ENCODE assay signal across 8 cellular contexts in genomic region chr20:3407426-3408250, GRCh38. TPM values are rescaled to one million over a fixed set of nuclear protein-coding genes. Genes with fewer than 3 reads are reported as not detected.
A peak's percentile ranks its signal among the peaks of the same experiment; 100 is the strongest.
DNase-seq lines count a peak whose midpoint lies in the region; ATAC-seq, FAIRE-seq and TF ChIP-seq lines count a peak whose summit lies in the region.

Gene DNAAF9 (minus strand): TSS chr20:3407669. CDS start chr20:3407557, 112 bp downstream.

- POLR2A ChIA-PET in endothelial cell of umbilical vein (lab: Charles Lee) = no interaction called here

- no peak for FAIRE-seq in endothelial cell of umbilical vein (lab: Jason Lieb, UNC)

- CTCF ChIA-PET in endothelial cell of umbilical vein (lab: Charles Lee) = interaction anchor here (0.5 to 1.0 kb wide), 3 partner anchors 63 to 314 kb away, joined by 3 to 4 read pairs (median 3); partner anchors contain the start of gene ATRN

- intact Hi-C loops in endothelial cell of umbilical vein (cut with micrococcal nuclease) = loop anchor here (1.0 to 5.0 kb wide), 4 partner anchors 29 to 360 kb away; partner anchors contain the start of genes ADISSP and ATRN

- peak within 1 kb of the TSS; percentile 98 for H2AFZ ChIP-seq in endothelial cell of umbilical vein (ENCODE audit: low read depth, low read length)

- peak; percentile 53 for ATAC-seq in HG03175 (IDR thresholded peaks at IDR 0.05; ENCODE audit: unreplicated experiment)

- no TSS peak for BruUV-seq in endothelial cell of umbilical vein (replicated peaks; lab: Mats Ljungman, UMichigan)

- H3K27ac ChIP-seq in endothelial cell of umbilical vein (ENCODE audit: insufficient read depth, low read depth, low read length) = peak within 1 kb of the TSS; percentile 20

- no peaks in the 10 kb centered on the region for H3K36me3 ChIP-seq in endothelial cell of umbilical vein (ENCODE audit: control insufficient read depth in 2 of 2, extremely low read depth in 1 of 2, insufficient read depth in 2 of 2, low read length in 2 of 2)

- H3K9me3 ChIP-seq in endothelial cell of umbilical vein (replicated peaks; ENCODE audit: control insufficient read depth, insufficient read depth, low read length) = no peaks in the 10 kb centered on the region

- dilution Hi-C loops in endothelial cell of umbilical vein (cut with MboI; ENCODE audit: extremely low pct_ligation_motif_present, low sequenced_read_pairs) = no loop called here

- H3K4me2 ChIP-seq in endothelial cell of umbilical vein (ENCODE audit: insufficient read depth, low read length) = peak within 1 kb of the TSS; percentile 99

- H3K27me3 ChIP-seq in endothelial cell of umbilical vein (ENCODE audit: control insufficient read depth in 2 of 2, insufficient read depth in 2 of 2, low read length in 2 of 2) = peaks cover 0 to 7% of the 10 kb centered on the region in 2 experiments

- in situ Hi-C loops in GM13976 (cut with MboI; ENCODE audit: low sequenced_read_pairs, unreplicated experiment) = no loop called here

- H3K79me2 ChIP-seq in endothelial cell of umbilical vein (ENCODE audit: control insufficient read depth, insufficient read depth, low read length) = peaks cover 41% of the 10 kb centered on the region

- peak; percentile 7 for TF ChIP-seq CTCF in GM13976 (IDR thresholded peaks at IDR 0.05; ENCODE audit: borderline replicate concordance, control extremely low read depth, extremely low read depth, insufficient read depth, missing control alignments)
- peak; percentile 26 to 55 for TF ChIP-seq CTCF in endothelial cell of umbilical vein (IDR thresholded peaks at IDR 0.05; ENCODE audit: extremely low read depth in 1 of 2, insufficient read depth in 1 of 2, low read depth in 1 of 2, low read length in 2 of 2)

- peak; percentile 73 for TF ChIP-seq POLR2A in endothelial cell of umbilical vein (IDR thresholded peaks at IDR 0.05; ENCODE audit: low read depth, low read length)

- H3K4me1 ChIP-seq in endothelial cell of umbilical vein (ENCODE audit: control insufficient read depth, extremely low read depth, insufficient read depth, low read length) = peaks cover 27% of the 10 kb centered on the region

- H3K9me1 ChIP-seq in endothelial cell of umbilical vein (replicated peaks; ENCODE audit: control insufficient read depth, extremely low read depth, insufficient read depth, low read length) = no peaks in the 10 kb centered on the region

- DNase-seq in GM13976 (ENCODE audit: low spot score) = peak; percentile 91
- peak; percentile 45 for DNase-seq in NCI-H774 (lab: John Stamatoyannopoulos, UW)
- peak; percentile 85 for DNase-seq in activated CD8-positive, alpha-beta memory T cell treated with anti-CD3 and anti-CD28 coated beads, Interleukin-2, amount 50 U/mL, for 48 hours
- peak; percentile 78 for DNase-seq in endothelial cell of umbilical vein (ENCODE audit: low read depth, low spot score)
- peak; percentile 84 for DNase-seq in midbrain (lab: John Stamatoyannopoulos, UW)
- peak; percentile 24 to 50 for DNase-seq in stimulated activated CD8-positive, alpha-beta memory T cell treated with anti-CD3 and anti-CD28 coated beads, Interleukin-15, amount 100 ng/mL, for 4 hours (ENCODE audit: low read depth in 2 of 2)
- DNase-seq in SHP77 treated with DMSO at 0.1 percent for 48 hours (lab: John Stamatoyannopoulos, UW) = no peak

- H3K9ac ChIP-seq in endothelial cell of umbilical vein (replicated peaks; ENCODE audit: extremely low read depth, insufficient read depth, low read length) = peak within 1 kb of the TSS; percentile 80

- peaks cover 8% of the 10 kb centered on the region for H4K20me1 ChIP-seq in endothelial cell of umbilical vein (replicated peaks; ENCODE audit: control insufficient read depth, extremely low read depth, insufficient read depth, low read length)

- H3K4me3 ChIP-seq in endothelial cell of umbilical vein (replicated peaks in 1 of 3; ENCODE audit: insufficient read depth in 1 of 3, low read depth in 1 of 3, low read length in 3 of 3) = peak within 1 kb of the TSS; percentile 78 to 95 (median 87)

TF ChIP-seq in endothelial cell of umbilical vein, 7 proteins besides CTCF, POLR2A, EP300 and RAD21:
- TF ChIP-seq GATA2 (IDR thresholded peaks at IDR 0.05; ENCODE audit: insufficient read depth, insufficient read length, low read depth, low read length) (no peak), JUN (IDR thresholded peaks at IDR 0.05; ENCODE audit: borderline replicate concordance, insufficient read depth, insufficient read length, low read depth) (no peak), MAX (IDR thresholded peaks at IDR 0.05; ENCODE audit: insufficient read depth, insufficient read length) (no peak), POLR2AphosphoS5 (IDR thresholded peaks at IDR 0.05; ENCODE audit: insufficient read depth, low read depth, low read length) (peak; percentile 82), EZH2 (IDR thresholded peaks at IDR 0.05; ENCODE audit: borderline replicate concordance, low read depth, low read length, severe bottlenecking) (no peak), MYC (IDR thresholded peaks at IDR 0.05; ENCODE audit: low read depth, low read length) (no peak), FOS (IDR thresholded peaks at IDR 0.05; ENCODE audit: borderline replicate concordance, insufficient read depth, low read length) (no peak)

RNA-seq across cellular contexts. Expression of gene DNAAF9, which starts in this region (rescaled TPM):
- 16.7 and 20.9 TPM in 2 replicates for total RNA-seq in endothelial cell of umbilical vein
- 6.6 and 7.6 TPM in 2 replicates for polyA plus RNA-seq in endothelial cell of umbilical vein
- 6.4 and 6.6 TPM in 2 replicates for polyA plus RNA-seq in endothelial cell of umbilical vein (2011; cell fraction: cytosol; rRNA removed)
- polyA plus RNA-seq in endothelial cell of umbilical vein (2011; cell fraction: nucleus; rRNA removed) = 28.8 and 30.9 TPM in 2 replicates
- polyA plus RNA-seq in endothelial cell of umbilical vein (2012) = 11.3 and 13.4 TPM in 2 replicates
- polyA minus RNA-seq in endothelial cell of umbilical vein = 19.5 and 23.4 TPM in 2 replicates
- polyA minus RNA-seq in endothelial cell of umbilical vein (2011; cell fraction: cytosol; rRNA and poly(A)+ RNA removed) = not detected
- polyA minus RNA-seq in endothelial cell of umbilical vein (2011; cell fraction: nucleus; rRNA and poly(A)+ RNA removed) = 23.0 and 29.7 TPM in 2 replicates
